Comparison of ENCODE assay signal across 10 cellular contexts in genomic region chr3:133295199-133295901, GRCh38.
A peak's percentile ranks its signal among the peaks of the same experiment; 100 is the strongest.
DNase-seq lines count a peak whose midpoint lies in the region; ATAC-seq and TF ChIP-seq lines count a peak whose summit lies in the region.
"Had no signal": no experiment of that assay in that cellular context is flagged by ENCODE, and none has a peak within 500 bp of the region (broad histone marks: within the 10 kb centered on the region; RNA-seq: fewer than 3 reads in every experiment).

No MANE protein-coding gene starts in this region.

- no peak overlapping the region for H3K14ac ChIP-seq in mesenchymal stem cell (ENCODE audit: low read length in 2 of 2)

- H3K4ac ChIP-seq in mesenchymal stem cell (ENCODE audit: low read depth in 1 of 2, low read length in 2 of 2), result no peak overlapping the region

- peaks cover 49% of the 10 kb centered on the region for H3K4me1 Mint-ChIP-seq in HFFc6 (ENCODE audit: low read depth)

- peak overlapping the region; percentile 79 for H3K27ac Mint-ChIP-seq in HFFc6

- H2BK5ac ChIP-seq in mesenchymal stem cell (ENCODE audit: low read depth, low read length, poor library complexity, severe bottlenecking), result no peak overlapping the region

- H3K4me3 Mint-ChIP-seq in HFFc6, result no peak overlapping the region; the same call in 1 of the 2 replicates

- H2BK120ac ChIP-seq in mesenchymal stem cell (ENCODE audit: low read depth, low read length), result no peak overlapping the region

- no peak overlapping the region for H2BK12ac ChIP-seq in mesenchymal stem cell (ENCODE audit: low read length in 2 of 2)

- TF ChIP-seq CTCF in HFFc6 (IDR thresholded peaks at IDR 0.05), result no peak

- 70% methylated on average over 4 of the region's 4 CpGs for WGBS in mesenchymal stem cell

- no peak overlapping the region for H3K23ac ChIP-seq in mesenchymal stem cell (ENCODE audit: low read length in 2 of 2)

- no peaks in the 10 kb centered on the region for H3K36me3 ChIP-seq in SJCRH30
- no peaks in the 10 kb centered on the region for H3K36me3 ChIP-seq in mesenchymal stem cell (ENCODE audit: control insufficient read depth in 1 of 2, insufficient read depth in 2 of 2, low read depth in 1 of 2, low read length in 2 of 2)

- no peak overlapping the region for H3K4me2 ChIP-seq in mesenchymal stem cell (ENCODE audit: low read length, poor library complexity, severe bottlenecking)

- no peak overlapping the region for H2AK5ac ChIP-seq in mesenchymal stem cell (ENCODE audit: low read length, severe bottlenecking)

- ATAC-seq in HG03196 (IDR thresholded peaks at IDR 0.05; ENCODE audit: unreplicated experiment), result no peak

- peaks cover 44% of the 10 kb centered on the region for H3K4me1 ChIP-seq in SJCRH30
- H3K4me1 ChIP-seq in mesenchymal stem cell (ENCODE audit: control insufficient read depth, insufficient read depth, low read depth, low read length), result peaks cover 4% of the 10 kb centered on the region

- H3K4me3 ChIP-seq in SJCRH30 (no peak overlapping the region), mesenchymal stem cell (ENCODE audit: insufficient read depth in 1 of 2, low read depth in 1 of 2, low read length in 2 of 2) (no peak overlapping the region)

- H4K91ac ChIP-seq in mesenchymal stem cell (ENCODE audit: low read length), result no peak overlapping the region

- H3K9ac ChIP-seq in mesenchymal stem cell (ENCODE audit: low read length), result no peak overlapping the region

- no peaks in the 10 kb centered on the region for H3K27me3 ChIP-seq in SJCRH30
- H3K27me3 ChIP-seq in mesenchymal stem cell (ENCODE audit: control insufficient read depth in 1 of 2, insufficient read depth in 1 of 2, low read length in 2 of 2), result no peaks in the 10 kb centered on the region

- H4K8ac ChIP-seq in mesenchymal stem cell (ENCODE audit: low read length), result no peak overlapping the region

- DNase-seq in NCI-H1105 treated with DMSO at 0.1 percent for 48 hours (lab: John Stamatoyannopoulos, UW), result peak; percentile 23
- no peak for DNase-seq in NCI-H1105 (lab: John Stamatoyannopoulos, UW)
- peak; percentile 40 for DNase-seq in HFFc6
- peak; percentile 15 to 50 for DNase-seq in SJCRH30
- DNase-seq in mesenchymal stem cell, result no peak
- no peak for DNase-seq in NK-92 treated with Interleukin-12 subunit alpha and Interleukin-12 subunit beta, amount 100 ng/mL, for 24 hours (lab: John Stamatoyannopoulos, UW)
- no peak for DNase-seq in mucosa of gallbladder (ENCODE audit: low spot score)
- DNase-seq: foreskin melanocyte had no signal

- no peaks in the 10 kb centered on the region for H3K9me3 ChIP-seq in SJCRH30 (replicated peaks)
- no peaks in the 10 kb centered on the region for H3K9me3 ChIP-seq in mesenchymal stem cell (ENCODE audit: control insufficient read depth, low read length)

- no peak overlapping the region for H3K18ac ChIP-seq in mesenchymal stem cell (ENCODE audit: low read depth in 1 of 2, low read length in 2 of 2)

- H3K9me3 Mint-ChIP-seq in HFFc6, result no peaks in the 10 kb centered on the region; the same call in 1 of the 2 replicates

- H2AFZ ChIP-seq in mesenchymal stem cell (ENCODE audit: low read depth, low read length), result no peak overlapping the region

- H3K27ac ChIP-seq in SJCRH30 (no peak overlapping the region), mesenchymal stem cell (ENCODE audit: low read length, poor library complexity, severe bottlenecking) (peak overlapping the region; percentile 21)
- H3K27ac ChIP-seq: 22Rv1 had no signal

- H2BK15ac ChIP-seq in mesenchymal stem cell (ENCODE audit: low read depth, poor library complexity, severe bottlenecking), result no peak overlapping the region

- H3K27me3 Mint-ChIP-seq in HFFc6 (ENCODE audit: insufficient read depth), result no peaks in the 10 kb centered on the region; the same call in 1 of the 2 replicates

- H3K79me1 ChIP-seq in mesenchymal stem cell (replicated peaks; ENCODE audit: low read length, poor library complexity, severe bottlenecking), result no peaks in the 10 kb centered on the region

- H3K36me3 Mint-ChIP-seq in HFFc6 (ENCODE audit: low read depth), result no peaks in the 10 kb centered on the region

Comparison
In these comparisons a context has a peak if more than half of its experiments do, and no peak if none do; other contexts are left out.
1. DNase-seq: peak in NCI-H1105 treated with DMSO at 0.1 percent for 48 hours (single experiment), HFFc6 (single experiment) and SJCRH30 (2 of 2); none in NCI-H1105 (single experiment), mesenchymal stem cell (single experiment), NK-92 treated with Interleukin-12 subunit alpha and Interleukin-12 subunit beta, amount 100 ng/mL, for 24 hours (single experiment) and mucosa of gallbladder (single experiment).